In genomic region chr10:30554443-30554831, GRCh38 we compare ENCODE assay signal across 13 cellular contexts.
A peak's percentile ranks its signal among the peaks of the same experiment; 100 is the strongest.
DNase-seq lines count a peak whose midpoint lies in the region; ATAC-seq, FAIRE-seq and TF ChIP-seq lines count a peak whose summit lies in the region.
"Had no signal": no experiment of that assay in that cellular context is flagged by ENCODE, and none has a peak within 500 bp of the region (broad histone marks: within the 10 kb centered on the region; RNA-seq: fewer than 3 reads in every experiment).

No MANE protein-coding gene starts in this region.

- H3K9ac ChIP-seq in keratinocyte (ENCODE audit: control insufficient read depth, extremely low read depth, insufficient read depth, low read length) (no peak overlapping the region), skeletal muscle tissue (ENCODE audit: low read depth in 1 of 3, low read length in 3 of 3) (peak overlapping the region in 2 of 3 donors; percentile 66)

- H3K27ac ChIP-seq in keratinocyte (ENCODE audit: control insufficient read depth, insufficient read depth, low read length) (no peak overlapping the region), skeletal muscle tissue (ENCODE audit: low read depth, low read length) (peak overlapping the region; percentile 67)
- H3K27ac ChIP-seq: SJSA1 had no signal

- no peaks in the 10 kb centered on the region for H3K79me2 ChIP-seq in keratinocyte (ENCODE audit: control insufficient read depth, insufficient read depth, low read length)

- no peak for TF ChIP-seq CTCF in CD14-positive monocyte (IDR thresholded peaks at IDR 0.05)
- no peak for TF ChIP-seq CTCF in choroid plexus epithelial cell (conservative IDR thresholded peaks at IDR 0.05; ENCODE audit: low read depth, low read length)
- no peak for TF ChIP-seq CTCF in keratinocyte (optimal IDR thresholded peaks at IDR 0.05 in 1 of 3, IDR thresholded peaks at IDR 0.05 in 1 of 3, conservative IDR thresholded peaks at IDR 0.05 in 1 of 3; ENCODE audit: extremely low read depth in 1 of 3, insufficient read depth in 2 of 3, low read length in 3 of 3)

- no peaks in the 10 kb centered on the region for H3K27me3 ChIP-seq in keratinocyte (ENCODE audit: control insufficient read depth, extremely low read depth, insufficient read depth, low read length)
- H3K27me3 ChIP-seq in skeletal muscle tissue (ENCODE audit: control insufficient read depth in 3 of 3, insufficient read depth in 3 of 3, low read length in 3 of 3) = no peaks in the 10 kb centered on the region
- H3K27me3 ChIP-seq: SJSA1 had no signal

- no peaks in the 10 kb centered on the region for H3K36me3 Mint-ChIP-seq in CD14-positive monocyte

- H3K4me3 ChIP-seq in choroid plexus epithelial cell (ENCODE audit: low read depth, low read length) (no peak overlapping the region), keratinocyte (ENCODE audit: control insufficient read depth in 2 of 3, extremely low read depth in 1 of 3, insufficient read depth in 2 of 3, low read depth in 1 of 3, low read length in 3 of 3) (no peak overlapping the region), skeletal muscle tissue (ENCODE audit: low read length in 3 of 3) (peak overlapping the region in 2 of 3 donors; percentile 64)
- H3K4me3 ChIP-seq: SJSA1 had no signal

- no peaks in the 10 kb centered on the region for H4K20me1 ChIP-seq in keratinocyte (ENCODE audit: control insufficient read depth, extremely low read depth, insufficient read depth, low read length)

- H3K4me1 Mint-ChIP-seq in CD14-positive monocyte = peaks cover 78% of the 10 kb centered on the region

- no peaks in the 10 kb centered on the region for H3K9me1 ChIP-seq in keratinocyte (ENCODE audit: control insufficient read depth, extremely low read depth, insufficient read depth, low read length)

- H3K36me3 ChIP-seq in keratinocyte (ENCODE audit: control insufficient read depth in 2 of 2, extremely low read depth in 1 of 2, insufficient read depth in 2 of 2, low read length in 2 of 2) = no peaks in the 10 kb centered on the region
- no peaks in the 10 kb centered on the region for H3K36me3 ChIP-seq in skeletal muscle tissue (ENCODE audit: control insufficient read depth in 3 of 3, insufficient read depth in 3 of 3, low read length in 3 of 3)
- H3K36me3 ChIP-seq: SJSA1 had no signal

- H3K9me3 ChIP-seq in keratinocyte (ENCODE audit: control insufficient read depth, low read depth, low read length) = no peaks in the 10 kb centered on the region
- H3K9me3 ChIP-seq in skeletal muscle tissue (ENCODE audit: control insufficient read depth in 3 of 3, low read length in 3 of 3) = no peaks in the 10 kb centered on the region
- H3K9me3 ChIP-seq: SJSA1 had no signal

- peak overlapping the region; percentile 71 to 93 (median 87) for H3K27ac Mint-ChIP-seq in CD14-positive monocyte
- H3K27ac Mint-ChIP-seq: activated B cell treated with CpG ODN at 0.5 μM for 24 hours; activated T-helper 2 cell treated with anti-CD3 and anti-CD28 coated beads, Interferon-gamma antibody, Interleukin-2, Interleukin-4, amounts not matched to agents 10 μg/mL and 5 μg/mL and 100 μg/mL, durations not matched to agents 14 hours and 24 hours and 36 hours had no signal

- peaks cover 0 to 2% (median 0%) of the 10 kb centered on the region in 7 donors for H3K9me3 Mint-ChIP-seq in CD14-positive monocyte
- H3K9me3 Mint-ChIP-seq: activated B cell treated with CpG ODN at 0.5 μM for 24 hours; activated T-helper 2 cell treated with anti-CD3 and anti-CD28 coated beads, Interferon-gamma antibody, Interleukin-2, Interleukin-4, amounts not matched to agents 10 μg/mL and 5 μg/mL and 100 μg/mL, durations not matched to agents 14 hours and 24 hours and 36 hours had no signal

- DNase-seq in CD14-positive monocyte (ENCODE audit: low spot score) (no peak), choroid plexus epithelial cell (ENCODE audit: low read depth) (peak; percentile 8), keratinocyte (ENCODE audit: low read depth, low spot score) (no peak), GF-D8 (lab: John Stamatoyannopoulos, UW) (no peak), AG08396 (ENCODE audit: low spot score) (no peak)
- DNase-seq: activated B cell treated with CpG ODN at 0.5 μM for 24 hours; NCI-H446 treated with DMSO at 0.1 percent for 48 hours; stimulated activated CD8-positive, alpha-beta memory T cell treated with anti-CD3 and anti-CD28 coated beads, Interleukin-4, amount 100 ng/mL, for 48 hours had no signal

- dilution Hi-C loops in keratinocyte (cut with MboI; ENCODE audit: extremely low pct_ligation_motif_present, low sequenced_read_pairs) = no loop called here

- ATAC-seq in SK-N-SH treated with all-trans-retinoic acid at 6 μM for 48 hours (no peak), HG03432 (IDR thresholded peaks at IDR 0.05; ENCODE audit: unreplicated experiment) (no peak)

- H3K4me1 ChIP-seq in keratinocyte (ENCODE audit: control insufficient read depth, extremely low read depth, insufficient read depth, low read length) = peaks cover 14% of the 10 kb centered on the region
- peaks cover 6 to 10% (median 10%) of the 10 kb centered on the region in 3 donors for H3K4me1 ChIP-seq in skeletal muscle tissue (ENCODE audit: control insufficient read depth in 3 of 3, insufficient read depth in 3 of 3, low read length in 3 of 3)
- H3K4me1 ChIP-seq: SJSA1 had no signal

- H3K4me2 ChIP-seq in keratinocyte (ENCODE audit: control insufficient read depth, extremely low read depth, insufficient read depth, low read depth, low read length) = peak overlapping the region; percentile 58

- peak overlapping the region in 1 of 2 donors; percentile 52 for H3K4me3 Mint-ChIP-seq in CD14-positive monocyte
- H3K4me3 Mint-ChIP-seq: activated B cell treated with CpG ODN at 0.5 μM for 24 hours had no signal

- FAIRE-seq in keratinocyte (lab: Jason Lieb, UNC) = no peak

- intact Hi-C loops in CD14-positive monocyte (cut with micrococcal nuclease) = no loop called here

- H3K27me3 Mint-ChIP-seq in CD14-positive monocyte (ENCODE audit: low read depth in 3 of 3) = peaks cover 0 to 6% (median 1%) of the 10 kb centered on the region in 3 donors
- H3K27me3 Mint-ChIP-seq: activated B cell treated with CpG ODN at 0.5 μM for 24 hours had no signal

- H2AFZ ChIP-seq in keratinocyte (ENCODE audit: control insufficient read depth, low read length) = no peak overlapping the region

TF ChIP-seq in SK-N-SH treated with all-trans-retinoic acid at 6 μM for 48 hours, 23 proteins besides CTCF, POLR2A, EP300 and RAD21:
- TF ChIP-seq POU6F1 (CRISPR knock-in tag; IDR thresholded peaks at IDR 0.05; ENCODE audit: borderline replicate concordance, low read depth) = no peak

Comparison
In these comparisons a context has a peak if more than half of its experiments do, and no peak if none do; other contexts are left out.
1. H3K4me3 ChIP-seq: peak in skeletal muscle tissue (2 of 3); none in choroid plexus epithelial cell (single experiment) and keratinocyte (0 of 3).